In genomic region chr9:90983394-90983793, GRCh38 we compare ENCODE assay signal across 17 cellular contexts.
DNase-seq lines count a peak whose midpoint lies in the region; ATAC-seq and TF ChIP-seq lines count a peak whose summit lies in the region.
"Had no signal": no experiment of that assay in that cellular context is flagged by ENCODE, and none has a peak within 500 bp of the region (broad histone marks: within the 10 kb centered on the region; RNA-seq: fewer than 3 reads in every experiment).

No MANE protein-coding gene starts in this region.

- H4K20me1 ChIP-seq in GM23338 (replicated peaks; ENCODE audit: insufficient read depth) (no peaks in the 10 kb centered on the region), smooth muscle cell (ENCODE audit: low read depth) (no peaks in the 10 kb centered on the region)

- H3K9me3 Mint-ChIP-seq in GM23338: no peaks in the 10 kb centered on the region; the same call in 2 of the 3 replicates
- peaks cover 3% of the 10 kb centered on the region for H3K9me3 Mint-ChIP-seq in type B pancreatic cell
- no peaks in the 10 kb centered on the region for H3K9me3 Mint-ChIP-seq in stimulated activated naive CD8-positive, alpha-beta T cell treated with anti-CD3 and anti-CD28 coated beads, Interleukin-15, amount 100 ng/mL, for 72 hours
- H3K9me3 Mint-ChIP-seq: CD14-positive monocyte; CD4-positive, alpha-beta memory T cell; H9 had no signal

- H3K9me3 ChIP-seq in WERI-Rb-1 (ENCODE audit: severe bottlenecking) (no peaks in the 10 kb centered on the region), smooth muscle cell (replicated peaks; ENCODE audit: low read depth) (no peaks in the 10 kb centered on the region), stomach (no peaks in the 10 kb centered on the region)
- H3K9me3 ChIP-seq: A549 had no signal

- H3K36me3 ChIP-seq in GM23338 (ENCODE audit: insufficient read depth) (no peaks in the 10 kb centered on the region), WERI-Rb-1 (no peaks in the 10 kb centered on the region), smooth muscle cell (ENCODE audit: low read depth) (no peaks in the 10 kb centered on the region), stomach (no peaks in the 10 kb centered on the region)

- H3K4me3 ChIP-seq in GM23338: no peak overlapping the region
- no peak overlapping the region for H3K4me3 ChIP-seq in WERI-Rb-1 (ENCODE audit: low read depth, low read length)
- no peak overlapping the region for H3K4me3 ChIP-seq in smooth muscle cell
- no peak overlapping the region for H3K4me3 ChIP-seq in stomach
- H3K4me3 ChIP-seq: A549 had no signal

- H3K4me3 Mint-ChIP-seq in GM23338 (no peak overlapping the region), type B pancreatic cell (no peak overlapping the region)
- H3K4me3 Mint-ChIP-seq in stimulated activated naive CD8-positive, alpha-beta T cell treated with anti-CD3 and anti-CD28 coated beads, Interleukin-15, amount 100 ng/mL, for 72 hours: no peak overlapping the region
- H3K4me3 Mint-ChIP-seq: CD14-positive monocyte; CD4-positive, alpha-beta memory T cell; H9 had no signal

- no peak for TF ChIP-seq POLR2A in stomach (IDR thresholded peaks at IDR 0.05)

- H3K27ac ChIP-seq in GM23338 (ENCODE audit: low read depth) (no peak overlapping the region), WERI-Rb-1 (no peak overlapping the region), smooth muscle cell (ENCODE audit: low read depth) (no peak overlapping the region), stomach (no peak overlapping the region)
- H3K27ac ChIP-seq: 22Rv1, A549 had no signal

- H2AFZ ChIP-seq in GM23338 (no peak overlapping the region), smooth muscle cell (ENCODE audit: low read depth) (no peak overlapping the region)

- H3K79me2 ChIP-seq in GM23338 (replicated peaks; ENCODE audit: insufficient read depth) (no peaks in the 10 kb centered on the region), smooth muscle cell (ENCODE audit: low read depth) (no peaks in the 10 kb centered on the region)

- H3K4me1 ChIP-seq in GM23338 (ENCODE audit: insufficient read depth): 0 out of 2 replicates have a peak, but pooled peaks cover 5% of the 10 kb centered on the region
- no peaks in the 10 kb centered on the region for H3K4me1 ChIP-seq in smooth muscle cell (ENCODE audit: low read depth)
- no peaks in the 10 kb centered on the region for H3K4me1 ChIP-seq in stomach
- H3K4me1 ChIP-seq: A549 had no signal

- no peak overlapping the region for H3K9ac ChIP-seq in smooth muscle cell (ENCODE audit: low read depth)

- intact Hi-C loops in stomach (cut with DNase I; ENCODE audit: low total_unique reads): no loop called here

- DNase-seq in NCI-H82 (lab: John Stamatoyannopoulos, UW) (peak; percentile 4), NCI-H82 treated with DMSO at 0.1 percent for 48 hours (lab: John Stamatoyannopoulos, UW; ENCODE audit: unreplicated experiment) (no peak), GM23338 (ENCODE audit: low spot score) (peak; percentile 10), WERI-Rb-1 (no peak), type B pancreatic cell (ENCODE audit: extremely low spot score, unreplicated experiment) (peak; percentile 40), smooth muscle cell (lab: John Stamatoyannopoulos, UW; ENCODE audit: unreplicated experiment) (no peak), stomach (no peak)
- no peak for DNase-seq in stimulated activated naive CD8-positive, alpha-beta T cell treated with anti-CD3 and anti-CD28 coated beads, Interleukin-15, amount 100 ng/mL, for 72 hours
- DNase-seq: AML-193; Calu3; CD4-positive, alpha-beta memory T cell; DMS79 treated with DMSO at 0.1 percent for 48 hours; GF-D8; H9 had no signal

- TF ChIP-seq EP300 in stomach (IDR thresholded peaks at IDR 0.05): no peak

- no peak overlapping the region for H3K4me2 ChIP-seq in GM23338
- H3K4me2 ChIP-seq in smooth muscle cell: no peak overlapping the region
- H3K4me2 ChIP-seq: A549 had no signal

- H3K27ac Mint-ChIP-seq in GM23338: no peak overlapping the region
- H3K27ac Mint-ChIP-seq in type B pancreatic cell: no peak overlapping the region
- H3K27ac Mint-ChIP-seq in stimulated activated naive CD8-positive, alpha-beta T cell treated with anti-CD3 and anti-CD28 coated beads, Interleukin-15, amount 100 ng/mL, for 72 hours: no peak overlapping the region
- H3K27ac Mint-ChIP-seq: CD14-positive monocyte; CD4-positive, alpha-beta memory T cell had no signal

- H3K4me1 Mint-ChIP-seq in GM23338 (peaks cover 4% of the 10 kb centered on the region), type B pancreatic cell (ENCODE audit: unreplicated experiment) (peaks cover 15% of the 10 kb centered on the region)
- H3K4me1 Mint-ChIP-seq in stimulated activated naive CD8-positive, alpha-beta T cell treated with anti-CD3 and anti-CD28 coated beads, Interleukin-15, amount 100 ng/mL, for 72 hours: peaks cover 15% of the 10 kb centered on the region
- H3K4me1 Mint-ChIP-seq: CD14-positive monocyte; CD4-positive, alpha-beta memory T cell had no signal

- no peak for ATAC-seq in GM23338
- no peak for ATAC-seq in stimulated activated naive CD8-positive, alpha-beta T cell treated with anti-CD3 and anti-CD28 coated beads, Interleukin-15, amount 100 ng/mL, for 72 hours
- ATAC-seq: A549 had no signal

- H3F3A ChIP-seq in GM23338 (replicated peaks; ENCODE audit: low read depth): no peaks in the 10 kb centered on the region
- no peaks in the 10 kb centered on the region for H3F3A ChIP-seq in smooth muscle cell (ENCODE audit: low read depth)

- H3K27me3 Mint-ChIP-seq in GM23338 (ENCODE audit: insufficient read depth, low read depth, poor library complexity): no peaks in the 10 kb centered on the region
- no peaks in the 10 kb centered on the region for H3K27me3 Mint-ChIP-seq in type B pancreatic cell
- peaks cover 24% of the 10 kb centered on the region for H3K27me3 Mint-ChIP-seq in stimulated activated naive CD8-positive, alpha-beta T cell treated with anti-CD3 and anti-CD28 coated beads, Interleukin-15, amount 100 ng/mL, for 72 hours

- WGBS in smooth muscle cell (ENCODE audit: low lambda C conversion rate): 85% methylated on average over 3 of the region's 3 CpGs
- 73 to 85% (median 75%) methylated on average over 3 of the region's 3 CpGs for WGBS in stomach, 5 donors

- peaks cover 4% of the 10 kb centered on the region; the same call in 1 of the 2 replicates for H3K9me2 ChIP-seq in GM23338 (ENCODE audit: insufficient read depth)

- TF ChIP-seq CTCF in GM23338 (conservative IDR thresholded peaks at IDR 0.05; ENCODE audit: low read depth in 2 of 2): peak in 1 of 2 experiments; percentile 12; a peak in 1 of 4 replicates
- 0 out of 2 replicates have a peak, but pooled peaks have one; percentile 14 for TF ChIP-seq CTCF in WERI-Rb-1 (IDR thresholded peaks at IDR 0.05; ENCODE audit: low read depth, low read length)
- no peak for TF ChIP-seq CTCF in type B pancreatic cell (conservative IDR thresholded peaks at IDR 0.05)
- TF ChIP-seq CTCF in smooth muscle cell (IDR thresholded peaks at IDR 0.05; ENCODE audit: borderline replicate concordance, insufficient read depth, poor library complexity, severe bottlenecking): no peak
- TF ChIP-seq CTCF in stomach (IDR thresholded peaks at IDR 0.05): no peak

- no peaks in the 10 kb centered on the region for H3K36me3 Mint-ChIP-seq in GM23338 (ENCODE audit: low read depth)
- H3K36me3 Mint-ChIP-seq in type B pancreatic cell: no peaks in the 10 kb centered on the region
- H3K36me3 Mint-ChIP-seq: CD14-positive monocyte; CD4-positive, alpha-beta memory T cell had no signal

- H3K27me3 ChIP-seq in GM23338 (ENCODE audit: insufficient read depth) (no peaks in the 10 kb centered on the region), WERI-Rb-1 (ENCODE audit: insufficient read depth, low read depth, severe bottlenecking) (no peaks in the 10 kb centered on the region), smooth muscle cell (ENCODE audit: low read depth) (no peaks in the 10 kb centered on the region), stomach (no peaks in the 10 kb centered on the region)

TF ChIP-seq in GM23338, 12 proteins besides CTCF, POLR2A, EP300 and RAD21 (continues in another document):
- TF ChIP-seq NANOG (IDR thresholded peaks at IDR 0.05; ENCODE audit: borderline replicate concordance) (no peak), EZH2 (IDR thresholded peaks at IDR 0.05; ENCODE audit: low read depth, unreplicated experiment) (no peak)

Comparison
In these comparisons a context has a peak if more than half of its experiments do, and no peak if none do; other contexts are left out.
1. DNase-seq: peak in NCI-H82 (single experiment), GM23338 (single experiment) and type B pancreatic cell (single experiment); none in NCI-H82 treated with DMSO at 0.1 percent for 48 hours (single experiment), WERI-Rb-1 (single experiment), smooth muscle cell (single experiment), stimulated activated naive CD8-positive, alpha-beta T cell treated with anti-CD3 and anti-CD28 coated beads, Interleukin-15, amount 100 ng/mL, for 72 hours (0 of 2) and stomach (single experiment).